Comparison of ENCODE assay signal across 8 cellular contexts in the genomic region with DNA sequence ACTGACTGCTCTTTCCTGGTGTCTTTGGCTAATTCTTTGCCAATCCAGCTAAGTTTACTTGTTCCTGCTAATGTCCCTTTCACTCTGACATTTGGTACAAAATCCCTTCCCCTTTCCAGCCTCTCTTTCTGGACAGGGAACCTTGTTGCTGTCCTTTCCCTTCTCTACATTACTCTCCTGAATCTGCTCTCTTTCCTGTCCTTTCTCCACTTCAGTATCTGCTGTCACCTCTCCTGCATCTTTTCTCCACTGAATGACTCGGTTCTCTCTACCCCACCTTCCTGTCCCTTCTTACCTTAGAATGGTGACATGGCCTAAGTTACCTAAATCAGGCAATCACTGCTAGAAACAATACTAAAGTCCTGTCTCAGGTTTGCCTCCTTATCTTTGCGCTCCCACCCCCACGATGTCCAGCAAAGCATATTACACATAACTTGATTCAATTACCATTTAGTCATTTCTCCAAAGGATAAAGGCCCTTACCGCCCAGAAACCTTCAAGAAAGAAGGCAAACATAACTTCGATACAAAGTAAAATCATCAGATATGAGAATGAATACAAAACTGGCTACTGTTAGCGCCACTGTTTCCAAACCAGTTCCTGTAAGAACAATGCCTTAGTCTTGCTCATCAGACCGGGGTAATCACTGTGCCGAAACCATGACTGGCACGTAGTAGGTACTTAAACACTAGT. TPM values are rescaled to one million over a fixed set of nuclear protein-coding genes. Genes with fewer than 3 reads are reported as not detected.
DNase-seq lines count a peak whose midpoint lies in the region; ATAC-seq and TF ChIP-seq lines count a peak whose summit lies in the region.

No MANE protein-coding gene starts in this region.

- no peak for ATAC-seq in GM18502 (IDR thresholded peaks at IDR 0.05; ENCODE audit: poor library complexity, unreplicated experiment)
- no peak for ATAC-seq in GM19397 (IDR thresholded peaks at IDR 0.05; ENCODE audit: unreplicated experiment)

- TF ChIP-seq CTCF in neural progenitor cell (IDR thresholded peaks at IDR 0.05), result no peak

- H3K36me3 Mint-ChIP-seq in CD4-positive, alpha-beta memory T cell, result peaks cover 5 to 20% of the 10 kb centered on the region in 2 donors
- no peaks in the 10 kb centered on the region for H3K36me3 Mint-ChIP-seq in neural progenitor cell

- no peaks in the 10 kb centered on the region for H3K27me3 Mint-ChIP-seq in CD4-positive, alpha-beta memory T cell
- H3K27me3 Mint-ChIP-seq in neural progenitor cell (ENCODE audit: insufficient read depth, low read depth), result no peaks in the 10 kb centered on the region

- peaks cover 46% of the 10 kb centered on the region for H3K4me1 ChIP-seq in CD4-positive, alpha-beta memory T cell (ENCODE audit: insufficient read depth, low read length)
- H3K4me1 ChIP-seq in ectodermal cell (ENCODE audit: control insufficient read depth, insufficient read depth, low read length), result peaks cover 13% of the 10 kb centered on the region
- peaks cover 13% of the 10 kb centered on the region for H3K4me1 ChIP-seq in neural progenitor cell

- peak overlapping the region; percentile 73 to 93 (median 86) for H3K27ac Mint-ChIP-seq in CD4-positive, alpha-beta memory T cell
- peak overlapping the region; percentile 38 for H3K27ac Mint-ChIP-seq in neural progenitor cell

- H3K36me3 ChIP-seq in CD4-positive, alpha-beta memory T cell (ENCODE audit: insufficient read depth, low read length), result no peaks in the 10 kb centered on the region
- H3K36me3 ChIP-seq in MG63 (no peaks in the 10 kb centered on the region), ectodermal cell (ENCODE audit: control insufficient read depth, insufficient read depth, low read length) (no peaks in the 10 kb centered on the region), neural progenitor cell (no peaks in the 10 kb centered on the region)

- peaks cover 54% of the 10 kb centered on the region for H3K79me2 ChIP-seq in neural progenitor cell (ENCODE audit: low read depth)

- peak overlapping the region; percentile 81 to 92 (median 88) for H3K4me3 Mint-ChIP-seq in CD4-positive, alpha-beta memory T cell
- peak overlapping the region; percentile 88 for H3K4me3 Mint-ChIP-seq in neural progenitor cell

- intact Hi-C loops in CD4-positive, alpha-beta memory T cell (cut with micrococcal nuclease), result loop anchor here (1.0 kb wide), 2 partner anchors 142 to 1376 kb away; a partner anchor contains a TSS

- no peaks in the 10 kb centered on the region for H3F3A ChIP-seq in neural progenitor cell (ENCODE audit: low read depth)

- H3K4me2 ChIP-seq in neural progenitor cell, result peak overlapping the region; percentile 94

- H3K9me3 ChIP-seq in CD4-positive, alpha-beta memory T cell (ENCODE audit: control insufficient read depth in 1 of 2, low read length in 2 of 2), result no peaks in the 10 kb centered on the region
- no peaks in the 10 kb centered on the region for H3K9me3 ChIP-seq in MG63
- no peaks in the 10 kb centered on the region for H3K9me3 ChIP-seq in ectodermal cell (ENCODE audit: control insufficient read depth, low read length)
- no peaks in the 10 kb centered on the region for H3K9me3 ChIP-seq in neural progenitor cell (ENCODE audit: low read depth)

- POLR2A ChIA-PET in CD4-positive, alpha-beta memory T cell (lab: Charles Lee; ENCODE audit: partially characterized antibody), result interaction anchor here (2.6 kb wide), 1 partner anchor 27 kb away, joined by 18 read pairs; no protein-coding TSS in a partner anchor

- peaks cover 0 to 3% (median 0%) of the 10 kb centered on the region in 8 donors for H3K9me3 Mint-ChIP-seq in CD4-positive, alpha-beta memory T cell
- no peaks in the 10 kb centered on the region for H3K9me3 Mint-ChIP-seq in neural progenitor cell

- peak in 1 of 5 donors; percentile 1 for DNase-seq in CD4-positive, alpha-beta memory T cell
- DNase-seq in MG63 (no peak), neural progenitor cell (ENCODE audit: low spot score) (no peak), ecto neural progenitor cell (ENCODE audit: low spot score) (no peak), NCI-H187 (lab: John Stamatoyannopoulos, UW) (no peak)

- H2AFZ ChIP-seq in neural progenitor cell (replicated peaks), result no peak overlapping the region

- no peaks in the 10 kb centered on the region for H3K27me3 ChIP-seq in CD4-positive, alpha-beta memory T cell (ENCODE audit: insufficient read depth, low read length)
- H3K27me3 ChIP-seq in MG63 (no peaks in the 10 kb centered on the region), ectodermal cell (ENCODE audit: control insufficient read depth, insufficient read depth, low read length, poor library complexity, severe bottlenecking) (no peaks in the 10 kb centered on the region), neural progenitor cell (no peaks in the 10 kb centered on the region)

- WGBS in ectodermal cell, 2 experiments, result 7 to 10% methylated on average over 9 of the region's 9 CpGs

- peak overlapping the region; percentile 70 to 95 for H3K4me3 ChIP-seq in CD4-positive, alpha-beta memory T cell (ENCODE audit: low read length in 2 of 2)
- peak overlapping the region; percentile 63 for H3K4me3 ChIP-seq in MG63
- peak overlapping the region; percentile 96 for H3K4me3 ChIP-seq in ectodermal cell (ENCODE audit: insufficient read depth, low read depth, low read length)
- H3K4me3 ChIP-seq in neural progenitor cell, result peak overlapping the region; percentile 77

- CTCF ChIA-PET in CD4-positive, alpha-beta memory T cell (lab: Charles Lee; ENCODE audit: partially characterized antibody), result interaction anchor here (3.2 kb wide), 1 partner anchor 29 kb away, joined by 42 read pairs; no protein-coding TSS in a partner anchor

- H3K27ac ChIP-seq in CD4-positive, alpha-beta memory T cell (ENCODE audit: low read depth, low read length), result peak overlapping the region; percentile 81
- H3K27ac ChIP-seq in ectodermal cell (ENCODE audit: insufficient read depth, low read depth, low read length, poor library complexity, severe bottlenecking) (no peak overlapping the region), neural progenitor cell (no peak overlapping the region)

- peaks cover 37% of the 10 kb centered on the region for H4K20me1 ChIP-seq in neural progenitor cell (ENCODE audit: low read depth)

- peak overlapping the region; percentile 74 for H3K9ac ChIP-seq in neural progenitor cell

- H3K4me1 Mint-ChIP-seq in CD4-positive, alpha-beta memory T cell, result peaks cover 37 to 66% (median 55%) of the 10 kb centered on the region in 4 donors
- H3K4me1 Mint-ChIP-seq in neural progenitor cell, result peaks cover 20% of the 10 kb centered on the region

RNA-seq across cellular contexts. Expression of a gene that starts 0.9 kb away (rescaled TPM):
- total RNA-seq in CD4-positive, alpha-beta memory T cell, result 10 to 100 TPM; 67.8 to 72.3 TPM
- 1 to 10 TPM in 1 of 2 donors, under 1 TPM in 1; 0.86 to 6.7 TPM for polyA plus RNA-seq in CD4-positive, alpha-beta memory T cell
- total RNA-seq in MG63 (2014; rRNA removed; shearing (Covaris generic); ENCODE audit: low replicate concordance), result 4.1 and 11.3 TPM in 2 replicates
- polyA plus RNA-seq in ectodermal cell (2013, experiment 1 of 4), result 30.1 TPM
- polyA plus RNA-seq in ectodermal cell (2013, experiment 2 of 4), result 38.3 TPM
- polyA plus RNA-seq in ectodermal cell (2013, experiment 3 of 4), result 25.4 TPM
- polyA plus RNA-seq in ectodermal cell (2013, experiment 4 of 4), result 33.2 TPM
- total RNA-seq in neural progenitor cell (ENCODE audit: low replicate concordance), result 29.4 and 32.5 TPM in 2 replicates
